In the genomic region with DNA sequence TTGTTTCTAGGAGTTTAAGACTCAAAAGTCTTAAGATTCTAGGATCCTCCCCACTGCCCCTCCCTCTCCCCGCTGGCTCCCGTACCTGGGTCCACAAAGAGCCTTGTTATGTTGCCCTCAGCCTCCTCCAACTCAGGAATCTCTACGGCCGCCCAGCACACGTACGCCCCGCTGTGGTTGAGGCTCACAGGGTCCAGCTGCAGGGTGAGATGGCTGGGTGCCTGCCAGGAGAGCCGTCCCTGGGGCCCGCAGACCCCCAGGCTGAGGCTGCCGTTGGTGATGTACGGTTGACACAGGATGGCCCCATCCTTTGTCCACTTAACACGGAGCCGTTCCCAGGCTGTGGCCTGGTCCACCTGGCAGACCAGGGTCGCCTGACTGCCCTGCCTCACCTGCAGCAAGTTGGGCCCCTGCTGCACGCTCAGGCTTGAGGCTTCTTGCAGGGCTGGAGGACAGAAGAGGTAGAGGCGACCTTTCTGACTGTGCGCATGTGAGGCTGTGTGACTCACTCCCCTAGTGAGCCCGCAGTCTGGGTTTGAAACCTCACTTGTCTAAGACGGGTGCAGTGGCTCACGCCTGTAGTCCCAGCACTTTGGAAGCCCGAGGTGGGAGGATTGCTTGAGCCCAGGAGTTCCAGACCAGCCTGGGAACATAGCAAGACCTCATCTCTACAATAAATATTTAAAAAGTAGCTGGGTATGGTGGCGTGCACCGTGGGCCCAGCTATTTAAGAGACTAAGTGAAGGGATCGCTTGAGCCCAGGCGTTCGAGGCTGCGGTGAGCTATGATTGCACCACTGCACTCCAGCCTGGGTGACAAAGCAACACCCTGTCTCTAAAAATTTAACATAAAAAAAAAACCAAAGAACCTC, we compare ENCODE assay signal across 16 cellular contexts. TPM values are rescaled to one million over a fixed set of nuclear protein-coding genes. Genes with fewer than 3 reads are reported as not detected.
A peak's percentile ranks its signal among the peaks of the same experiment; 100 is the strongest.
DNase-seq lines count a peak whose midpoint lies in the region; ATAC-seq, FAIRE-seq and TF ChIP-seq lines count a peak whose summit lies in the region.
"Had no signal": no experiment of that assay in that cellular context is flagged by ENCODE, and none has a peak within 500 bp of the region (broad histone marks: within the 10 kb centered on the region; RNA-seq: fewer than 3 reads in every experiment).

No MANE protein-coding gene starts in this region.

- intact Hi-C loops in K562 (cut with micrococcal nuclease) = no loop called here

- H3K4me3 ChIP-seq in K562 = no peak overlapping the region
- H3K4me3 ChIP-seq: lung, testis had no signal

- H3K27ac Mint-ChIP-seq in activated CD4-positive, alpha-beta T cell treated with anti-CD3 and anti-CD28 coated beads, Interleukin-2, amount 10 ng/mL, durations not matched to agents 7 days and 5 days = peak overlapping the region; percentile 33

- no peaks in the 10 kb centered on the region for H3K79me2 ChIP-seq in K562 (ENCODE audit: control insufficient read depth, insufficient read depth, low read length)

- no peak overlapping the region for H3K4me3 Mint-ChIP-seq in activated CD4-positive, alpha-beta T cell treated with anti-CD3 and anti-CD28 coated beads, Interleukin-2, amount 10 ng/mL, durations not matched to agents 7 days and 5 days

- no peak overlapping the region for H2AFZ ChIP-seq in K562 (ENCODE audit: low read depth, low read length)

- H3K27me3 Mint-ChIP-seq in activated CD4-positive, alpha-beta T cell treated with anti-CD3 and anti-CD28 coated beads, Interleukin-2, amount 10 ng/mL, durations not matched to agents 7 days and 5 days = no peaks in the 10 kb centered on the region

- no peaks in the 10 kb centered on the region for H3K36me3 ChIP-seq in K562 (ENCODE audit: control insufficient read depth, insufficient read depth, low read length)
- H3K36me3 ChIP-seq: neutrophil had no signal

- BruUV-seq in K562 (replicated peaks; lab: Mats Ljungman, UMichigan) = no TSS peak

- no peak for DNase-seq in activated CD4-positive, alpha-beta T cell treated with anti-CD3 and anti-CD28 coated beads, Interleukin-2, amount 10 ng/mL, durations not matched to agents 7 days and 5 days
- DNase-seq in activated CD4-positive, alpha-beta T cell treated with anti-CD3 and anti-CD28 coated beads, Interleukin-2, amount 50 U/mL, for 4 hours = no peak
- peak; percentile 25 for DNase-seq in RPMI7951 (ENCODE audit: low read depth)
- no peak for DNase-seq in K562 (ENCODE audit: extremely low read depth in 1 of 4, low spot score in 3 of 4)
- DNase-seq in stimulated activated CD4-positive, alpha-beta T cell treated with anti-CD3 and anti-CD28 coated beads, Interleukin-4, amount 100 ng/mL, for 1 hour = peak; percentile 26
- DNase-seq in germinal center (ENCODE audit: low spot score) = no peak
- no peak for DNase-seq in T-helper 9 cell
- DNase-seq: NCI-H1436 treated with DMSO at 0.1 percent for 48 hours, NCI-H526 treated with DMSO at 0.1 percent for 48 hours, T1000, testis had no signal

- H3K9me3 ChIP-seq in K562 (replicated peaks; ENCODE audit: control insufficient read depth, insufficient read depth, low read depth, low read length) = no peaks in the 10 kb centered on the region
- H3K9me3 ChIP-seq: neutrophil, testis had no signal

- H3K27me3 ChIP-seq in K562 (ENCODE audit: control insufficient read depth in 2 of 2, insufficient read depth in 2 of 2, low read length in 2 of 2) = peaks cover 3 to 8% of the 10 kb centered on the region in 2 experiments; a peak in 2 of 5 replicates
- H3K27me3 ChIP-seq: testis had no signal

- H3K27ac ChIP-seq in K562 (ENCODE audit: extremely low read depth, low read depth, low read length) = no peak overlapping the region
- H3K27ac ChIP-seq: neutrophil, RWPE1, testis had no signal

- peak; percentile 74 for ATAC-seq in K562
- no peak for ATAC-seq in GM21723 (IDR thresholded peaks at IDR 0.05; ENCODE audit: unreplicated experiment)

- no peaks in the 10 kb centered on the region for H3K9me1 ChIP-seq in K562 (ENCODE audit: control insufficient read depth, insufficient read depth, low read length)

- TF ChIP-seq CTCF in K562 (IDR thresholded peaks at IDR 0.05 in 2 of 3, conservative IDR thresholded peaks at IDR 0.05 in 1 of 3; ENCODE audit: insufficient read depth in 2 of 3, low read depth in 1 of 3, low read length in 3 of 3) = peak in 2 of 3 experiments; percentile 19 to 41; a peak in 2 of 6 replicates

- CTCF ChIA-PET in activated CD4-positive, alpha-beta T cell treated with anti-CD3 and anti-CD28 coated beads, Interleukin-2, amount 10 ng/mL, durations not matched to agents 7 days and 5 days (lab: Charles Lee) = interaction anchor here (0.6 to 1.3 kb wide), 4 partner anchors 21 to 402 kb away, joined by 3 read pairs; partner anchors contain the start of gene SH3GL1
- CTCF ChIA-PET in K562 (lab: Yijun Ruan, JAX; ENCODE audit: low intra/inter-chr PET ratio) = no interaction called here

- peaks cover 35% of the 10 kb centered on the region for H3K4me1 Mint-ChIP-seq in activated CD4-positive, alpha-beta T cell treated with anti-CD3 and anti-CD28 coated beads, Interleukin-2, amount 10 ng/mL, durations not matched to agents 7 days and 5 days

- H3K9ac ChIP-seq in K562 (ENCODE audit: insufficient read depth in 1 of 2, low read depth in 2 of 2, low read length in 2 of 2) = peak overlapping the region in 1 of 2 experiments; percentile 14; a peak in 1 of 4 replicates

- peaks cover 0 to 20% of the 10 kb centered on the region in 2 experiments; a peak in 3 of 5 replicates for H3K4me1 ChIP-seq in K562 (replicated peaks in 1 of 2; ENCODE audit: control insufficient read depth in 2 of 2, insufficient read depth in 2 of 2, low read length in 2 of 2)
- H3K4me1 ChIP-seq: testis had no signal

- no peak for FAIRE-seq in K562 (lab: Jason Lieb, UNC)
- FAIRE-seq: H54 had no signal

- no peaks in the 10 kb centered on the region for H3K9me3 Mint-ChIP-seq in activated CD4-positive, alpha-beta T cell treated with anti-CD3 and anti-CD28 coated beads, Interleukin-2, amount 10 ng/mL, durations not matched to agents 7 days and 5 days

- WGBS in K562 (ENCODE audit: insufficient coverage, low coverage, missing lambda C conversion rate) = 53% methylated on average over 27 of the region's 27 CpGs

- no peak overlapping the region for H3K4me2 ChIP-seq in K562 (ENCODE audit: insufficient read depth, low read length)

- TF ChIP-seq RAD21 in K562 (CRISPR knock-in tag; conservative IDR thresholded peaks at IDR 0.05 in 1 of 2, IDR thresholded peaks at IDR 0.05 in 1 of 2) = 0 out of 4 replicates have a peak, but pooled peaks of 1 of the 2 experiments have one; percentile 4

- in situ Hi-C loops in K562 (cut with MboI) = no loop called here

- TF ChIP-seq EP300 in K562 (IDR thresholded peaks at IDR 0.05; ENCODE audit: low read length) = no peak

- H3K36me3 Mint-ChIP-seq in activated CD4-positive, alpha-beta T cell treated with anti-CD3 and anti-CD28 coated beads, Interleukin-2, amount 10 ng/mL, durations not matched to agents 7 days and 5 days (ENCODE audit: low read depth) = peaks cover 3% of the 10 kb centered on the region

- H4K20me1 ChIP-seq in K562 (replicated peaks; ENCODE audit: control insufficient read depth, insufficient read depth, low read length) = no peaks in the 10 kb centered on the region

- no peak for TF ChIP-seq POLR2A in K562 (conservative IDR thresholded peaks at IDR 0.05)

- POLR2A ChIA-PET in activated CD4-positive, alpha-beta T cell treated with anti-CD3 and anti-CD28 coated beads, Interleukin-2, amount 10 ng/mL, durations not matched to agents 7 days and 5 days (lab: Charles Lee) = interaction anchor here (0.9 kb wide), 1 partner anchor 51 kb away, joined by 6 read pairs; the partner anchor contains the start of gene YJU2
- POLR2A ChIA-PET in K562 (lab: Yijun Ruan, JAX) = interaction anchor here (1.0 kb wide), 1 partner anchor 20 kb away, joined by 3 read pairs; no protein-coding TSS in a partner anchor

RNA-seq across cellular contexts. Expression of gene TMIGD2, which starts 4.1 kb away (rescaled TPM):
- 10 to 100 TPM; 45.4 to 48.7 TPM for total RNA-seq in activated CD4-positive, alpha-beta T cell treated with anti-CD3 and anti-CD28 coated beads, Interleukin-2, amount 10 ng/mL, durations not matched to agents 7 days and 5 days
- not detected in 2 replicates for total RNA-seq in RPMI7951 (2014; rRNA removed; shearing (Covaris generic))
- not detected in 2 replicates for total RNA-seq in K562 (2011; cell fraction: chromatin; rRNA removed; ENCODE audit: low replicate concordance)
- not detected in 2 replicates for total RNA-seq in K562 (2011; cell fraction: nucleolus; rRNA removed)
- total RNA-seq in K562 (2011; cell fraction: nucleoplasm; rRNA removed) = not detected in 2 replicates
- total RNA-seq in K562 (2014; rRNA removed) (not detected in 2 replicates), K562 (2014; rRNA removed; fragmentation: Illumina TruSeq; extraction: Trizol) (not detected in 2 replicates), K562 (2015; rRNA removed; fragmentation: Illumina TruSeq; extraction: Trizol) (not detected in 2 replicates), K562 (2021) (not detected in 2 replicates)
- polyA plus RNA-seq in K562 (2011; rRNA removed) (not detected in 2 replicates), K562 (2014; fragmentation: Illumina TruSeq; extraction: Trizol) (not detected in 2 replicates), K562 (2014; fragmentation: Nextera tagmentation; extraction: Ambion mirVana) (not detected), K562 (2014; rRNA removed) (not detected in 2 replicates)
- polyA plus RNA-seq in K562 (2011; cell fraction: cytosol; rRNA removed) = 0.06 TPM in 1 of 2 replicates, not detected in the other
- not detected in 2 replicates for polyA plus RNA-seq in K562 (2011; cell fraction: nucleus; rRNA removed)
- polyA plus RNA-seq in K562 (2012) = 0.10 and 0.18 TPM in 2 replicates
- polyA minus RNA-seq in K562 (2011; rRNA and poly(A)+ RNA removed) = not detected in 2 replicates
- not detected in 2 replicates for polyA minus RNA-seq in K562 (2011; cell fraction: cytosol; rRNA and poly(A)+ RNA removed)
- polyA minus RNA-seq in K562 (2011; cell fraction: nucleus; rRNA and poly(A)+ RNA removed) = not detected in 2 replicates

RNA-seq across cellular contexts. Expression of gene FSD1, which starts 6.3 kb away (rescaled TPM):
- total RNA-seq in activated CD4-positive, alpha-beta T cell treated with anti-CD3 and anti-CD28 coated beads, Interleukin-2, amount 10 ng/mL, durations not matched to agents 7 days and 5 days = 10 to 100 TPM; 12.7 to 17.2 TPM
- total RNA-seq in RPMI7951 (2014; rRNA removed; shearing (Covaris generic)) = 9.7 and 11.3 TPM in 2 replicates
- 1.8 and 3.1 TPM in 2 replicates for total RNA-seq in K562 (2011; cell fraction: chromatin; rRNA removed; ENCODE audit: low replicate concordance)
- 1.7 and 2.8 TPM in 2 replicates for total RNA-seq in K562 (2011; cell fraction: nucleolus; rRNA removed)
- 0.92 and 1.4 TPM in 2 replicates for total RNA-seq in K562 (2011; cell fraction: nucleoplasm; rRNA removed)
- 0.65 and 0.77 TPM in 2 replicates for total RNA-seq in K562 (2014; rRNA removed)
- 0.73 and 0.80 TPM in 2 replicates for total RNA-seq in K562 (2014; rRNA removed; fragmentation: Illumina TruSeq; extraction: Trizol)
- 0.49 and 0.69 TPM in 2 replicates for total RNA-seq in K562 (2015; rRNA removed; fragmentation: Illumina TruSeq; extraction: Trizol)
- total RNA-seq in K562 (2021) = 1.4 and 1.5 TPM in 2 replicates
- polyA plus RNA-seq in K562 (2011; rRNA removed) = 0.87 and 1.2 TPM in 2 replicates
- polyA plus RNA-seq in K562 (2011; cell fraction: cytosol; rRNA removed) = 0.44 and 3.4 TPM in 2 replicates
- 2.1 and 3.7 TPM in 2 replicates for polyA plus RNA-seq in K562 (2011; cell fraction: nucleus; rRNA removed)
- polyA plus RNA-seq in K562 (2012) = 0.44 and 1.0 TPM in 2 replicates
- 0.29 and 1.9 TPM in 2 replicates for polyA plus RNA-seq in K562 (2014; fragmentation: Illumina TruSeq; extraction: Trizol)
- polyA plus RNA-seq in K562 (2014; fragmentation: Nextera tagmentation; extraction: Ambion mirVana) = under 1 TPM in 1 of 2 experiments, not detected in 1; 0.11 TPM
- 0.78 and 1.1 TPM in 2 replicates for polyA plus RNA-seq in K562 (2014; rRNA removed)
- 0.33 and 0.49 TPM in 2 replicates for polyA minus RNA-seq in K562 (2011; rRNA and poly(A)+ RNA removed)
- polyA minus RNA-seq in K562 (2011; cell fraction: cytosol; rRNA and poly(A)+ RNA removed) = not detected in 2 replicates
- 0.22 and 0.81 TPM in 2 replicates for polyA minus RNA-seq in K562 (2011; cell fraction: nucleus; rRNA and poly(A)+ RNA removed)

RNA-seq across cellular contexts. Expression of gene SHD, which starts 19.1 kb away (rescaled TPM):
- total RNA-seq in activated CD4-positive, alpha-beta T cell treated with anti-CD3 and anti-CD28 coated beads, Interleukin-2, amount 10 ng/mL, durations not matched to agents 7 days and 5 days = not detected
- 0.12 TPM in 1 of 2 replicates, not detected in the other for total RNA-seq in RPMI7951 (2014; rRNA removed; shearing (Covaris generic))
- total RNA-seq in K562 (2011; cell fraction: chromatin; rRNA removed; ENCODE audit: low replicate concordance) = 0.42 TPM in 1 of 2 replicates, not detected in the other
- total RNA-seq in K562 (2011; cell fraction: nucleolus; rRNA removed) = not detected in 2 replicates
- total RNA-seq in K562 (2011; cell fraction: nucleoplasm; rRNA removed) = not detected in 2 replicates
- 0.33 TPM in 1 of 2 replicates, not detected in the other for total RNA-seq in K562 (2014; rRNA removed)
- total RNA-seq in K562 (2014; rRNA removed; fragmentation: Illumina TruSeq; extraction: Trizol) = not detected in 2 replicates
- total RNA-seq in K562 (2015; rRNA removed; fragmentation: Illumina TruSeq; extraction: Trizol) = 0.15 TPM in 1 of 2 replicates, not detected in the other
- 0.38 and 0.62 TPM in 2 replicates for total RNA-seq in K562 (2021)
- polyA plus RNA-seq in K562 (2011; rRNA removed) = 0.22 TPM in 1 of 2 replicates, not detected in the other
- 0.21 and 0.49 TPM in 2 replicates for polyA plus RNA-seq in K562 (2011; cell fraction: cytosol; rRNA removed)
- polyA plus RNA-seq in K562 (2011; cell fraction: nucleus; rRNA removed) = 0.36 and 0.90 TPM in 2 replicates
- polyA plus RNA-seq in K562 (2012) = 0.78 and 1.4 TPM in 2 replicates
- 0.42 TPM in 1 of 2 replicates, not detected in the other for polyA plus RNA-seq in K562 (2014; fragmentation: Illumina TruSeq; extraction: Trizol)
- under 1 TPM; 0.13 to 0.18 TPM for polyA plus RNA-seq in K562 (2014; fragmentation: Nextera tagmentation; extraction: Ambion mirVana)
- polyA plus RNA-seq in K562 (2014; rRNA removed) = 0.05 and 0.13 TPM in 2 replicates
- polyA minus RNA-seq in K562 (2011; rRNA and poly(A)+ RNA removed) = not detected in 2 replicates
- polyA minus RNA-seq in K562 (2011; cell fraction: cytosol; rRNA and poly(A)+ RNA removed) = not detected in 2 replicates
- not detected in 2 replicates for polyA minus RNA-seq in K562 (2011; cell fraction: nucleus; rRNA and poly(A)+ RNA removed)
- total RNA-seq: lung had no signal
- polyA plus RNA-seq: lung had no signal

RNA-seq across cellular contexts. Expression of gene STAP2, which starts 40.5 kb away (rescaled TPM):
- 10 to 100 TPM; 10.4 to 11.9 TPM for total RNA-seq in activated CD4-positive, alpha-beta T cell treated with anti-CD3 and anti-CD28 coated beads, Interleukin-2, amount 10 ng/mL, durations not matched to agents 7 days and 5 days
- total RNA-seq in RPMI7951 (2014; rRNA removed; shearing (Covaris generic)) = 30.2 and 38.4 TPM in 2 replicates
- 2.7 and 6.6 TPM in 2 replicates for total RNA-seq in K562 (2011; cell fraction: chromatin; rRNA removed; ENCODE audit: low replicate concordance)
- total RNA-seq in K562 (2011; cell fraction: nucleolus; rRNA removed) = 8.7 and 10.8 TPM in 2 replicates
- total RNA-seq in K562 (2011; cell fraction: nucleoplasm; rRNA removed) = 4.0 and 6.0 TPM in 2 replicates
- total RNA-seq in K562 (2014; rRNA removed) (4.3 and 7.8 TPM in 2 replicates), K562 (2014; rRNA removed; fragmentation: Illumina TruSeq; extraction: Trizol) (2.3 and 3.9 TPM in 2 replicates), K562 (2015; rRNA removed; fragmentation: Illumina TruSeq; extraction: Trizol) (3.5 and 4.5 TPM in 2 replicates), K562 (2021) (5.7 and 8.2 TPM in 2 replicates)
- polyA plus RNA-seq in K562 (2011; rRNA removed) (4.3 and 4.7 TPM in 2 replicates), K562 (2014; fragmentation: Illumina TruSeq; extraction: Trizol) (5.3 and 5.4 TPM in 2 replicates), K562 (2014; fragmentation: Nextera tagmentation; extraction: Ambion mirVana) (1 to 10 TPM; 1.2 to 3.6 TPM), K562 (2014; rRNA removed) (5.8 and 9.8 TPM in 2 replicates)
- 5.4 and 13.5 TPM in 2 replicates for polyA plus RNA-seq in K562 (2011; cell fraction: cytosol; rRNA removed)
- 5.6 and 10.5 TPM in 2 replicates for polyA plus RNA-seq in K562 (2011; cell fraction: nucleus; rRNA removed)
- 1.4 and 4.8 TPM in 2 replicates for polyA plus RNA-seq in K562 (2012)
- polyA minus RNA-seq in K562 (2011; rRNA and poly(A)+ RNA removed) = 1.2 and 3.1 TPM in 2 replicates
- polyA minus RNA-seq in K562 (2011; cell fraction: cytosol; rRNA and poly(A)+ RNA removed) = 2.0 and 2.6 TPM in 2 replicates
- polyA minus RNA-seq in K562 (2011; cell fraction: nucleus; rRNA and poly(A)+ RNA removed) = 1.1 and 3.2 TPM in 2 replicates

RNA-seq across cellular contexts. Expression of gene MPND, which starts 45.2 kb away (rescaled TPM):
- 10 to 100 TPM; 21.2 to 28.1 TPM for total RNA-seq in activated CD4-positive, alpha-beta T cell treated with anti-CD3 and anti-CD28 coated beads, Interleukin-2, amount 10 ng/mL, durations not matched to agents 7 days and 5 days
- 4.0 and 4.8 TPM in 2 replicates for total RNA-seq in RPMI7951 (2014; rRNA removed; shearing (Covaris generic))
- total RNA-seq in K562 (2011; cell fraction: chromatin; rRNA removed; ENCODE audit: low replicate concordance) = 6.5 and 16.7 TPM in 2 replicates
- 12.6 and 12.8 TPM in 2 replicates for total RNA-seq in K562 (2011; cell fraction: nucleolus; rRNA removed)
- total RNA-seq in K562 (2011; cell fraction: nucleoplasm; rRNA removed) = 6.2 and 6.5 TPM in 2 replicates
- total RNA-seq in K562 (2014; rRNA removed) (3.6 and 5.7 TPM in 2 replicates), K562 (2014; rRNA removed; fragmentation: Illumina TruSeq; extraction: Trizol) (1.5 and 1.9 TPM in 2 replicates), K562 (2015; rRNA removed; fragmentation: Illumina TruSeq; extraction: Trizol) (7.8 and 8.0 TPM in 2 replicates), K562 (2021) (14.0 and 16.2 TPM in 2 replicates)
- polyA plus RNA-seq in K562 (2011; rRNA removed) (3.9 and 4.3 TPM in 2 replicates), K562 (2014; fragmentation: Illumina TruSeq; extraction: Trizol) (5.5 and 7.6 TPM in 2 replicates), K562 (2014; fragmentation: Nextera tagmentation; extraction: Ambion mirVana) (1 to 10 TPM in 1 of 2 experiments, under 1 TPM in 1; 0.25 to 1.3 TPM), K562 (2014; rRNA removed) (5.7 and 9.4 TPM in 2 replicates)
- 4.7 and 8.9 TPM in 2 replicates for polyA plus RNA-seq in K562 (2011; cell fraction: cytosol; rRNA removed)
- polyA plus RNA-seq in K562 (2011; cell fraction: nucleus; rRNA removed) = 4.8 and 7.2 TPM in 2 replicates
- 13.5 and 16.5 TPM in 2 replicates for polyA plus RNA-seq in K562 (2012)
- polyA minus RNA-seq in K562 (2011; rRNA and poly(A)+ RNA removed) = 1.3 and 1.9 TPM in 2 replicates
- polyA minus RNA-seq in K562 (2011; cell fraction: cytosol; rRNA and poly(A)+ RNA removed) = 8.7 and 9.4 TPM in 2 replicates
- polyA minus RNA-seq in K562 (2011; cell fraction: nucleus; rRNA and poly(A)+ RNA removed) = 3.2 and 4.0 TPM in 2 replicates

Comparison
In these comparisons a context has a peak if more than half of its experiments do, and no peak if none do; other contexts are left out.
1. DNase-seq: peak in RPMI7951 (single experiment) and stimulated activated CD4-positive, alpha-beta T cell treated with anti-CD3 and anti-CD28 coated beads, Interleukin-4, amount 100 ng/mL, for 1 hour (single experiment); none in activated CD4-positive, alpha-beta T cell treated with anti-CD3 and anti-CD28 coated beads, Interleukin-2, amount 10 ng/mL, durations not matched to agents 7 days and 5 days (single experiment), activated CD4-positive, alpha-beta T cell treated with anti-CD3 and anti-CD28 coated beads, Interleukin-2, amount 50 U/mL, for 4 hours (0 of 2), K562 (0 of 4), germinal center (single experiment) and T-helper 9 cell (single experiment).
2. RNA of gene TMIGD2, which starts 4.1 kb away (total RNA-seq): 45.4 to 48.7 TPM in activated CD4-positive, alpha-beta T cell treated with anti-CD3 and anti-CD28 coated beads, Interleukin-2, amount 10 ng/mL, durations not matched to agents 7 days and 5 days; not detected in RPMI7951 and not detected in K562; every median in the first group is over 10 times any median in the second.